ENCODE assay signal across 8 cellular contexts in genomic region chr17:28494445-28495188, GRCh38. TPM values are rescaled to one million over a fixed set of nuclear protein-coding genes. Genes with fewer than 3 reads are reported as not detected.
DNase-seq lines count a peak whose midpoint lies in the region; ATAC-seq and TF ChIP-seq lines count a peak whose summit lies in the region.

No MANE protein-coding gene starts in this region.

- H3K4me1 ChIP-seq in Panc1 (ENCODE audit: control insufficient read depth, insufficient read depth, low read length): no peaks in the 10 kb centered on the region; the same call in 1 of the 2 replicates
- peaks cover 0 to 2% of the 10 kb centered on the region in 2 donors for H3K4me1 ChIP-seq in neuronal stem cell (ENCODE audit: control insufficient read depth in 2 of 2, insufficient read depth in 1 of 2, low read depth in 1 of 2, low read length in 2 of 2)
- peaks cover 45% of the 10 kb centered on the region for H3K4me1 ChIP-seq in suprapubic skin

- no peak overlapping the region for H3K4ac ChIP-seq in neuronal stem cell (ENCODE audit: low read length)

- no peak overlapping the region for H2BK5ac ChIP-seq in neuronal stem cell (ENCODE audit: low read length)

- WGBS in neuronal stem cell (ENCODE audit: extremely low coverage in 2 of 2, insufficient read length in 2 of 2, insufficient replicate concordance in 1 of 2), 2 donors: no CpG with 5 or more reads among the region's 15 CpGs
- WGBS in suprapubic skin: 45% methylated on average over 11 of the region's 15 CpGs

- no peaks in the 10 kb centered on the region for H3K4me1 Mint-ChIP-seq in activated T-cell treated with anti-CD3 and anti-CD28 coated beads, Interleukin-2, amount 50 U/mL, for 72 hours (ENCODE audit: low read depth)

- POLR2A ChIA-PET in Panc1 (lab: Charles Lee): interaction anchor here (0.5 to 0.8 kb wide), 2 partner anchors 10 to 40 kb away, joined by 3 to 5 read pairs; no protein-coding TSS in a partner anchor

- peak overlapping the region; percentile 6 for H2AK5ac ChIP-seq in neuronal stem cell (ENCODE audit: low read depth, low read length)

- no peak overlapping the region for H2AFZ ChIP-seq in neuronal stem cell (ENCODE audit: low read length)

- H3K9me3 Mint-ChIP-seq in activated T-cell treated with anti-CD3 and anti-CD28 coated beads, Interleukin-2, amount 50 U/mL, for 72 hours: no peaks in the 10 kb centered on the region

- peaks cover 7% of the 10 kb centered on the region for H3K27me3 Mint-ChIP-seq in activated T-cell treated with anti-CD3 and anti-CD28 coated beads, Interleukin-2, amount 50 U/mL, for 72 hours (ENCODE audit: low read depth)

- no peaks in the 10 kb centered on the region for H3K36me3 ChIP-seq in Panc1 (ENCODE audit: control insufficient read depth, insufficient read depth, low read length)
- no peaks in the 10 kb centered on the region for H3K36me3 ChIP-seq in neuronal stem cell (replicated peaks in 1 of 2; ENCODE audit: control insufficient read depth in 2 of 2, insufficient read depth in 2 of 2, low read length in 2 of 2)
- no peaks in the 10 kb centered on the region for H3K36me3 ChIP-seq in suprapubic skin

- H3K27ac ChIP-seq in Panc1 (ENCODE audit: low read length) (no peak overlapping the region), neuronal stem cell (replicated peaks; ENCODE audit: low read length) (no peak overlapping the region), suprapubic skin (no peak overlapping the region)

- no peak overlapping the region for H4K91ac ChIP-seq in neuronal stem cell (ENCODE audit: low read depth, low read length, poor library complexity)

- H2BK15ac ChIP-seq in neuronal stem cell (ENCODE audit: low read length): no peak overlapping the region

- H2BK120ac ChIP-seq in neuronal stem cell (ENCODE audit: low read depth, low read length): no peak overlapping the region

- no peaks in the 10 kb centered on the region for H3K9me3 ChIP-seq in Panc1 (ENCODE audit: control insufficient read depth, insufficient read depth, low read depth, low read length)
- H3K9me3 ChIP-seq in neuronal stem cell (replicated peaks in 1 of 2; ENCODE audit: control insufficient read depth in 2 of 2, insufficient read depth in 1 of 2, low read depth in 1 of 2, low read length in 2 of 2): no peaks in the 10 kb centered on the region
- H3K9me3 ChIP-seq in suprapubic skin: no peaks in the 10 kb centered on the region

- H3K4me3 Mint-ChIP-seq in activated T-cell treated with anti-CD3 and anti-CD28 coated beads, Interleukin-2, amount 50 U/mL, for 72 hours: no peak overlapping the region

- no peak overlapping the region for H3K18ac ChIP-seq in neuronal stem cell (ENCODE audit: low read length)

- no peak for TF ChIP-seq EP300 in suprapubic skin (IDR thresholded peaks at IDR 0.05)

- in situ Hi-C loops in Panc1 (cut with HindIII; ENCODE audit: low pct_unique_long_range_greater_than_20kb, low sequenced_read_pairs): no loop called here

- H3K23ac ChIP-seq in neuronal stem cell (ENCODE audit: low read depth, low read length, poor library complexity): peak overlapping the region; percentile 8

- no peak overlapping the region for H3K9ac ChIP-seq in neuronal stem cell (ENCODE audit: low read depth, low read length, poor library complexity)

- H3K27ac Mint-ChIP-seq in activated T-cell treated with anti-CD3 and anti-CD28 coated beads, Interleukin-2, amount 50 U/mL, for 72 hours: no peak overlapping the region

- H4K8ac ChIP-seq in neuronal stem cell (ENCODE audit: low read depth, low read length): no peak overlapping the region

- CTCF ChIA-PET in Panc1 (lab: Charles Lee): interaction anchor here (0.8 to 1.2 kb wide), 3 partner anchors 9 to 46 kb away, joined by 3 to 8 read pairs (median 4); no protein-coding TSS in a partner anchor

- H3K27me3 ChIP-seq in Panc1 (ENCODE audit: control insufficient read depth, insufficient read depth, low read length) (peaks cover 2% of the 10 kb centered on the region; the same call in 1 of the 2 replicates), neuronal stem cell (ENCODE audit: control insufficient read depth in 3 of 3, insufficient read depth in 3 of 3, low read depth in 1 of 3, low read length in 3 of 3) (peaks cover 0 to 17% (median 0%) of the 10 kb centered on the region in 3 experiments), suprapubic skin (peaks cover 11% of the 10 kb centered on the region)

- no peak overlapping the region for H2BK12ac ChIP-seq in neuronal stem cell (ENCODE audit: low read length)

- intact Hi-C loops in Panc1 (cut with micrococcal nuclease; ENCODE audit: unreplicated experiment): loop anchor here (2.0 kb wide), 1 partner anchor 46 kb away; no protein-coding TSS in a partner anchor

- H3K14ac ChIP-seq in neuronal stem cell (ENCODE audit: low read length): no peak overlapping the region

- peak; percentile 95 for TF ChIP-seq CTCF in Panc1 (IDR thresholded peaks at IDR 0.05)
- TF ChIP-seq CTCF in fibroblast of pulmonary artery (IDR thresholded peaks at IDR 0.05; ENCODE audit: low read length, missing control alignments): peak; percentile 89
- peak; percentile 73 to 83 for TF ChIP-seq CTCF in suprapubic skin (IDR thresholded peaks at IDR 0.05)

- H3K36me3 Mint-ChIP-seq in activated T-cell treated with anti-CD3 and anti-CD28 coated beads, Interleukin-2, amount 50 U/mL, for 72 hours (ENCODE audit: insufficient read depth in 2 of 2): no peaks in the 10 kb centered on the region

- BruUV-seq in Panc1 (replicated peaks; lab: Mats Ljungman, UMichigan): no TSS peak

- H3K4me2 ChIP-seq in neuronal stem cell (ENCODE audit: insufficient read depth, low read length, poor library complexity, severe bottlenecking): no peak overlapping the region

- peaks cover 3% of the 10 kb centered on the region for H3K79me1 ChIP-seq in neuronal stem cell (ENCODE audit: low read depth, low read length)

- no peak for TF ChIP-seq POLR2A in suprapubic skin (IDR thresholded peaks at IDR 0.05)

- peak; percentile 92 for ATAC-seq in Panc1
- ATAC-seq in activated T-cell treated with anti-CD3 and anti-CD28 coated beads, Interleukin-2, amount 50 U/mL, for 72 hours (replicated peaks in 1 of 2): peak; percentile 82 to 89
- ATAC-seq in HG03521 (IDR thresholded peaks at IDR 0.05; ENCODE audit: unreplicated experiment): no peak

- no peak overlapping the region for H3K4me3 ChIP-seq in Panc1 (ENCODE audit: low read depth in 2 of 2, low read length in 2 of 2)
- H3K4me3 ChIP-seq in fibroblast of pulmonary artery (replicated peaks; ENCODE audit: low read depth, low read length): no peak overlapping the region
- H3K4me3 ChIP-seq in neuronal stem cell (ENCODE audit: low read length in 2 of 2): no peak overlapping the region
- no peak overlapping the region for H3K4me3 ChIP-seq in suprapubic skin

- peak; percentile 8 for DNase-seq in GM04503 (ENCODE audit: low read depth)
- peak in 60 of 76 experiments; percentile 2 to 78 (median 46) for DNase-seq in HUDEP-2 (lab: John Stamatoyannopoulos, UW; ENCODE audit: unreplicated experiment in 76 of 76)
- peak; percentile 39 for DNase-seq in Panc1 (ENCODE audit: low read depth, low spot score)
- peak; percentile 78 to 85 for DNase-seq in activated T-cell treated with anti-CD3 and anti-CD28 coated beads, Interleukin-2, amount 50 U/mL, for 72 hours
- peak; percentile 67 for DNase-seq in fibroblast of pulmonary artery (ENCODE audit: low read depth)
- DNase-seq in neuronal stem cell (ENCODE audit: low spot score): peak; percentile 63
- DNase-seq in suprapubic skin (ENCODE audit: low spot score in 2 of 2): no peak

RNA-seq across cellular contexts. Expression of gene FOXN1, which starts 11.5 kb away (rescaled TPM):
- total RNA-seq in Panc1 (2021; ENCODE audit: unreplicated experiment) (not detected), suprapubic skin (10 to 100 TPM; 37.4 to 48.3 (median 38.3) TPM)
- not detected for polyA plus RNA-seq in Panc1 (2012; ENCODE audit: insufficient read length)
- not detected for total RNA-seq in activated T-cell treated with anti-CD3 and anti-CD28 coated beads, Interleukin-2, amount 50 U/mL, for 72 hours
- not detected for polyA plus RNA-seq in neuronal stem cell (2013, experiment 1 of 2)
- not detected for polyA plus RNA-seq in neuronal stem cell (2013, experiment 2 of 2)

RNA-seq across cellular contexts. Expression of gene SLC13A2, which starts 21.2 kb away (rescaled TPM):
- not detected for total RNA-seq in Panc1 (2021; ENCODE audit: unreplicated experiment)
- not detected for polyA plus RNA-seq in Panc1 (2012; ENCODE audit: insufficient read length)
- not detected for total RNA-seq in activated T-cell treated with anti-CD3 and anti-CD28 coated beads, Interleukin-2, amount 50 U/mL, for 72 hours
- polyA plus RNA-seq in neuronal stem cell (2013, experiment 1 of 2): not detected
- polyA plus RNA-seq in neuronal stem cell (2013, experiment 2 of 2): not detected
- 10 to 100 TPM in 3 of 4 donors, 1 to 10 TPM in 1; 9.7 to 22.0 (median 14.8) TPM for total RNA-seq in suprapubic skin

RNA-seq across cellular contexts. Expression of gene UNC119, which starts 57.8 kb away (rescaled TPM):
- total RNA-seq in Panc1 (2021; ENCODE audit: unreplicated experiment): 44.7 TPM
- polyA plus RNA-seq in Panc1 (2012; ENCODE audit: insufficient read length): 47.6 TPM
- 10 to 100 TPM; 45.3 to 53.8 TPM for total RNA-seq in activated T-cell treated with anti-CD3 and anti-CD28 coated beads, Interleukin-2, amount 50 U/mL, for 72 hours
- 79.0 TPM for polyA plus RNA-seq in neuronal stem cell (2013, experiment 1 of 2)
- polyA plus RNA-seq in neuronal stem cell (2013, experiment 2 of 2): 76.0 TPM
- total RNA-seq in suprapubic skin: 10 to 100 TPM; 29.0 to 36.2 (median 32.6) TPM

Comparison
In these comparisons a context has a peak if more than half of its experiments do, and no peak if none do; other contexts are left out.
1. DNase-seq: peak in GM04503 (single experiment), HUDEP-2 (60 of 76), Panc1 (single experiment), activated T-cell treated with anti-CD3 and anti-CD28 coated beads, Interleukin-2, amount 50 U/mL, for 72 hours (2 of 2), fibroblast of pulmonary artery (single experiment) and neuronal stem cell (single experiment); none in suprapubic skin (0 of 2).
2. RNA of gene FOXN1, which starts 11.5 kb away (total RNA-seq): 37.4 to 48.3 TPM in suprapubic skin; not detected in Panc1 (single experiment) and not detected in activated T-cell treated with anti-CD3 and anti-CD28 coated beads, Interleukin-2, amount 50 U/mL, for 72 hours; every median in the first group is over 10 times any median in the second.
3. RNA of gene SLC13A2, which starts 21.2 kb away (total RNA-seq): 9.7 to 22.0 TPM in suprapubic skin; not detected in Panc1 (single experiment) and not detected in activated T-cell treated with anti-CD3 and anti-CD28 coated beads, Interleukin-2, amount 50 U/mL, for 72 hours; every median in the first group is over 10 times any median in the second.
4. Peak in every context shown above with its lines, with median percentiles within 50 percentile points of each other: CTCF ChIP-seq.